ENCODE assay signal across 18 cellular contexts in the genomic region with DNA sequence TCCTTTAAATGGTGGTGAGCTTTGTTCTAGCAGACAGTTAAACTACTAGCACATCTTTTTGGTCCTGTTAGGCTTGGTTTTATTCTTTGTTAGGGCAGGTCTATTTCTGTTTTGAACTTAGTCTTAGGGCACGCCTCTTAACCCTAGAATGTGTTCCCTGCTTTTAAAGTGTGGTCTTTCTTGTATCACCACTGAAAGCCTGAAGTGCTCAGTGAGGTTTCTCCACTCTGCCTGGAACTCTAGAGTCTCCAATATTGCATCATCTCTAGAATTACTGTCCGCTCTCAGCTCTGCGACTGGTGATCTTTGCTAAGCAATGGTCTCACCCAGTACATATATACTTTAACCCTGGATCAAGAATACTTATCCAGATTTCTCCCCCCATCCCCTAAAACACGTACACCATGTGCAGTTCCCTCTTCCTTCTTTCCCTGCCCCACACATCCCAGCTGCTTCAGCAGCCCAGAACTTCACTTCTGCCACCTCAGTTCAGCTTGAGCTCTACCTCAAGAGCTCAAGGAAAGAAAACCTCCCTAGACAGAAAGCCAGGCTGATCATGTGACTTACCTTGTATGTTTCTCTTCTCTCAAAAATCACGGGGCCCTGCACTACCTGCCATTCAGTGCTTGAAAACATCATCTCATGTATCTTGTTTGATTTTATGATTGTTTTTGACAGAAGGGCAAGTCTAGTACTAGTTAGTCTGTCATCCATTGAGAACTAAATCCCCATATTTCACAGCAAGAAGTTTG. TPM values are rescaled to one million over a fixed set of nuclear protein-coding genes. Genes with fewer than 3 reads are reported as not detected.
DNase-seq lines count a peak whose midpoint lies in the region; ATAC-seq and TF ChIP-seq lines count a peak whose summit lies in the region.
"Had no signal": no experiment of that assay in that cellular context is flagged by ENCODE, and none has a peak within 500 bp of the region (broad histone marks: within the 10 kb centered on the region; RNA-seq: fewer than 3 reads in every experiment).

No MANE protein-coding gene starts in this region.

- TF ChIP-seq CTCF in MM.1S (IDR thresholded peaks at IDR 0.05; ENCODE audit: low read length) (no peak), natural killer cell (IDR thresholded peaks at IDR 0.05) (no peak)

- peaks cover 53% of the 10 kb centered on the region for H3K4me1 Mint-ChIP-seq in activated CD4-positive, alpha-beta T cell treated with anti-CD3 and anti-CD28 coated beads for 36 hours
- peaks cover 74% of the 10 kb centered on the region for H3K4me1 Mint-ChIP-seq in activated T-helper 1 cell treated with anti-CD3 and anti-CD28 coated beads, Interleukin-12 subunit alpha, Interleukin-12 subunit beta, Interleukin-2, Interleukin-4 antibody, amounts not matched to agents 30 ng/mL and 10 ng/mL and 1 ng/mL, durations not matched to agents 14 hours and 24 hours and 36 hours (ENCODE audit: low read depth)
- peaks cover 53 to 56% of the 10 kb centered on the region in 2 donors for H3K4me1 Mint-ChIP-seq in natural killer cell

- H3K4me2 ChIP-seq in MM.1S (ENCODE audit: low read depth, low read length) = peak overlapping the region; percentile 24; the same call in 1 of the 2 replicates
- H3K4me2 ChIP-seq: hepatocyte had no signal

- H3K27me3 Mint-ChIP-seq in activated CD4-positive, alpha-beta T cell treated with anti-CD3 and anti-CD28 coated beads for 36 hours = peaks cover 6% of the 10 kb centered on the region
- peaks cover 6% of the 10 kb centered on the region for H3K27me3 Mint-ChIP-seq in activated T-helper 1 cell treated with anti-CD3 and anti-CD28 coated beads, Interleukin-12 subunit alpha, Interleukin-12 subunit beta, Interleukin-2, Interleukin-4 antibody, amounts not matched to agents 30 ng/mL and 10 ng/mL and 1 ng/mL, durations not matched to agents 14 hours and 24 hours and 36 hours (ENCODE audit: insufficient read depth)
- peaks cover 0 to 6% of the 10 kb centered on the region in 2 donors for H3K27me3 Mint-ChIP-seq in natural killer cell (ENCODE audit: low read depth in 2 of 2)

- ATAC-seq in activated CD4-positive, alpha-beta T cell treated with anti-CD3 and anti-CD28 coated beads for 36 hours = no peak
- ATAC-seq in natural killer cell (no peak), Right ventricle myocardium superior (ENCODE audit: poor library complexity) (no peak)
- ATAC-seq: left cardiac atrium had no signal

- CTCF ChIA-PET in activated CD4-positive, alpha-beta T cell treated with anti-CD3 and anti-CD28 coated beads for 36 hours (lab: Charles Lee) = interaction anchor here (0.8 to 3.9 kb wide), 6 partner anchors 9 to 133 kb away, joined by 3 to 14 read pairs (median 5); no protein-coding TSS in a partner anchor

- H3K4me3 Mint-ChIP-seq in activated CD4-positive, alpha-beta T cell treated with anti-CD3 and anti-CD28 coated beads for 36 hours = no peak overlapping the region
- peak overlapping the region; percentile 37 for H3K4me3 Mint-ChIP-seq in activated T-helper 1 cell treated with anti-CD3 and anti-CD28 coated beads, Interleukin-12 subunit alpha, Interleukin-12 subunit beta, Interleukin-2, Interleukin-4 antibody, amounts not matched to agents 30 ng/mL and 10 ng/mL and 1 ng/mL, durations not matched to agents 14 hours and 24 hours and 36 hours
- peak overlapping the region; percentile 43 for H3K4me3 Mint-ChIP-seq in natural killer cell

- no peaks in the 10 kb centered on the region for H3K9me2 ChIP-seq in MM.1S (replicated peaks; ENCODE audit: insufficient read depth, low read length)

- no peaks in the 10 kb centered on the region for H3K27me3 ChIP-seq in MM.1S (replicated peaks; ENCODE audit: insufficient read depth, low read length)
- H3K27me3 ChIP-seq: breast epithelium, hepatocyte, upper lobe of left lung had no signal

- H3K36me3 ChIP-seq in MM.1S (replicated peaks; ENCODE audit: insufficient read depth, low read length) = no peaks in the 10 kb centered on the region
- H3K36me3 ChIP-seq: breast epithelium, upper lobe of left lung had no signal

- H2AFZ ChIP-seq in MM.1S (ENCODE audit: low read length) = no peak overlapping the region
- H2AFZ ChIP-seq: hepatocyte had no signal

- intact Hi-C loops in activated CD4-positive, alpha-beta T cell treated with anti-CD3 and anti-CD28 coated beads for 36 hours (cut with DNase I, micrococcal nuclease) = loop anchor here (2.0 to 10.0 kb wide), 5 partner anchors 23 to 1289 kb away; partner anchors contain the start of genes CD101 (in 1 of the 2), GDAP2 (in 1 of the 2) and WDR3 (in 1 of the 2)
- intact Hi-C loops in activated T-helper 1 cell treated with anti-CD3 and anti-CD28 coated beads, Interleukin-12 subunit alpha, Interleukin-12 subunit beta, Interleukin-2, Interleukin-4 antibody, amounts not matched to agents 30 ng/mL and 10 ng/mL and 1 ng/mL, durations not matched to agents 14 hours and 24 hours and 36 hours (cut with micrococcal nuclease) = loop anchor here (2.0 to 10.0 kb wide), 6 partner anchors 23 to 1161 kb away; no protein-coding TSS in a partner anchor
- intact Hi-C loops in natural killer cell (cut with micrococcal nuclease) = no loop called here
- intact Hi-C loops in Right ventricle myocardium superior (cut with DNase I) = no loop called here

- H4K20me1 ChIP-seq in MM.1S (ENCODE audit: insufficient read depth, low read length) = no peaks in the 10 kb centered on the region

- peaks cover 57% of the 10 kb centered on the region for H3K79me2 ChIP-seq in MM.1S (ENCODE audit: low read length)
- H3K79me2 ChIP-seq: hepatocyte had no signal

- H3K27ac Mint-ChIP-seq in activated CD4-positive, alpha-beta T cell treated with anti-CD3 and anti-CD28 coated beads for 36 hours = peak overlapping the region; percentile 69
- peak overlapping the region; percentile 54 for H3K27ac Mint-ChIP-seq in activated T-helper 1 cell treated with anti-CD3 and anti-CD28 coated beads, Interleukin-12 subunit alpha, Interleukin-12 subunit beta, Interleukin-2, Interleukin-4 antibody, amounts not matched to agents 30 ng/mL and 10 ng/mL and 1 ng/mL, durations not matched to agents 14 hours and 24 hours and 36 hours
- peak overlapping the region; percentile 94 to 97 for H3K27ac Mint-ChIP-seq in natural killer cell

- no peaks in the 10 kb centered on the region for H3K9me3 ChIP-seq in MM.1S (replicated peaks; ENCODE audit: insufficient read depth, low read length)
- H3K9me3 ChIP-seq: breast epithelium, upper lobe of left lung had no signal

- peak overlapping the region; percentile 87 for H3K9ac ChIP-seq in MM.1S (ENCODE audit: low read length)

- H3K27ac ChIP-seq in MM.1S (ENCODE audit: low read length) = peak overlapping the region; percentile 100
- H3K27ac ChIP-seq: breast epithelium, hepatocyte, upper lobe of left lung had no signal

- H3K36me3 Mint-ChIP-seq in activated CD4-positive, alpha-beta T cell treated with anti-CD3 and anti-CD28 coated beads for 36 hours (ENCODE audit: low read depth) = peaks cover 9% of the 10 kb centered on the region
- H3K36me3 Mint-ChIP-seq in activated T-helper 1 cell treated with anti-CD3 and anti-CD28 coated beads, Interleukin-12 subunit alpha, Interleukin-12 subunit beta, Interleukin-2, Interleukin-4 antibody, amounts not matched to agents 30 ng/mL and 10 ng/mL and 1 ng/mL, durations not matched to agents 14 hours and 24 hours and 36 hours (ENCODE audit: low read depth) = peaks cover 27% of the 10 kb centered on the region
- H3K36me3 Mint-ChIP-seq in natural killer cell = peaks cover 6% of the 10 kb centered on the region

- H3K4me3 ChIP-seq in MM.1S (ENCODE audit: low read length) = no peak overlapping the region
- H3K4me3 ChIP-seq: breast epithelium, hepatocyte, upper lobe of left lung had no signal

- POLR2A ChIA-PET in activated CD4-positive, alpha-beta T cell treated with anti-CD3 and anti-CD28 coated beads for 36 hours (lab: Charles Lee) = interaction anchor here (2.5 kb wide), 1 partner anchor 10 kb away, joined by 14 read pairs; no protein-coding TSS in a partner anchor

- peaks cover 9% of the 10 kb centered on the region for H3K9me3 Mint-ChIP-seq in activated CD4-positive, alpha-beta T cell treated with anti-CD3 and anti-CD28 coated beads for 36 hours (ENCODE audit: low read depth)
- peaks cover 27% of the 10 kb centered on the region for H3K9me3 Mint-ChIP-seq in activated T-helper 1 cell treated with anti-CD3 and anti-CD28 coated beads, Interleukin-12 subunit alpha, Interleukin-12 subunit beta, Interleukin-2, Interleukin-4 antibody, amounts not matched to agents 30 ng/mL and 10 ng/mL and 1 ng/mL, durations not matched to agents 14 hours and 24 hours and 36 hours
- H3K9me3 Mint-ChIP-seq in natural killer cell = peaks cover 3 to 4% of the 10 kb centered on the region in 2 donors

- no peak for DNase-seq in activated CD4-positive, alpha-beta T cell treated with anti-CD3 and anti-CD28 coated beads for 36 hours
- no peak for DNase-seq in activated CD4-positive, alpha-beta T cell treated with anti-CD3 and anti-CD28 coated beads for 4 hours
- DNase-seq in MM.1S = peak; percentile 37
- no peak for DNase-seq in activated T-helper 1 cell treated with anti-CD3 and anti-CD28 coated beads, Interleukin-12 subunit alpha, Interleukin-12 subunit beta, Interleukin-2, Interleukin-4 antibody, amounts not matched to agents 30 ng/mL and 10 ng/mL and 1 ng/mL, durations not matched to agents 14 hours and 24 hours and 36 hours (ENCODE audit: low spot score)
- DNase-seq in natural killer cell = no peak
- no peak for DNase-seq in Right ventricle myocardium superior
- no peak for DNase-seq in AG08395 (ENCODE audit: low spot score)
- no peak for DNase-seq in foreskin melanocyte
- DNase-seq: 8988T; activated effector memory CD4-positive, alpha-beta T cell treated with Interleukin-2 at 50 U/mL for 16 hours; GDM1; GOT3; left cardiac atrium; NCI-H1417 treated with DMSO at 0.1 percent for 48 hours; NCI-H226; upper lobe of left lung had no signal

- peaks cover 25% of the 10 kb centered on the region for H3F3A ChIP-seq in MM.1S (ENCODE audit: insufficient read depth, low read length)

- H3K4me1 ChIP-seq in MM.1S (ENCODE audit: low read length) = peaks cover 68% of the 10 kb centered on the region
- H3K4me1 ChIP-seq: breast epithelium, upper lobe of left lung had no signal

RNA-seq across cellular contexts. Expression of gene TENT5C, which starts 59.9 kb away (rescaled TPM):
- 1 to 10 TPM; 6.0 to 6.4 TPM for total RNA-seq in activated CD4-positive, alpha-beta T cell treated with anti-CD3 and anti-CD28 coated beads for 36 hours
- total RNA-seq in activated T-helper 1 cell treated with anti-CD3 and anti-CD28 coated beads, Interleukin-12 subunit alpha, Interleukin-12 subunit beta, Interleukin-2, Interleukin-4 antibody, amounts not matched to agents 30 ng/mL and 10 ng/mL and 1 ng/mL, durations not matched to agents 14 hours and 24 hours and 36 hours = 4.9 and 5.2 TPM in 2 replicates
- 100 to 1,000 TPM in 1 of 3 donors, 10 to 100 TPM in 2; 80.6 to 109 (median 90.9) TPM for total RNA-seq in natural killer cell
- 18.7 TPM for total RNA-seq in Right ventricle myocardium superior

Comparison
In these comparisons a context has a peak if more than half of its experiments do, and no peak if none do; other contexts are left out.
1. intact Hi-C loops: an anchor here in activated CD4-positive, alpha-beta T cell treated with anti-CD3 and anti-CD28 coated beads for 36 hours (2.0 to 10.0 kb wide) and activated T-helper 1 cell treated with anti-CD3 and anti-CD28 coated beads, Interleukin-12 subunit alpha, Interleukin-12 subunit beta, Interleukin-2, Interleukin-4 antibody, amounts not matched to agents 30 ng/mL and 10 ng/mL and 1 ng/mL, durations not matched to agents 14 hours and 24 hours and 36 hours (2.0 to 10.0 kb wide); none called in natural killer cell and Right ventricle myocardium superior.